In genomic region chr17:1623057-1623456, GRCh38 we compare ENCODE assay signal across 1 cellular context.
TF ChIP-seq lines count a peak whose summit lies in the region.

No MANE protein-coding gene starts in this region.

TF ChIP-seq in WTC11, 78 proteins besides CTCF, POLR2A, EP300 and RAD21 (continued from another document):
- no peak for TF ChIP-seq E2F1 (CRISPR knock-in tag; IDR thresholded peaks at IDR 0.05)
- TF ChIP-seq NFYB (CRISPR knock-in tag; conservative IDR thresholded peaks at IDR 0.05; ENCODE audit: low read depth) = no peak
